ENCODE assay signal across 21 cellular contexts in genomic region chr11:609355-609811, GRCh38. TPM values are rescaled to one million over a fixed set of nuclear protein-coding genes. Genes with fewer than 3 reads are reported as not detected.
DNase-seq lines count a peak whose midpoint lies in the region; ATAC-seq, FAIRE-seq and TF ChIP-seq lines count a peak whose summit lies in the region.
"Had no signal": no experiment of that assay in that cellular context is flagged by ENCODE, and none has a peak within 500 bp of the region (broad histone marks: within the 10 kb centered on the region; RNA-seq: fewer than 3 reads in every experiment).

No MANE protein-coding gene starts in this region.

- in situ Hi-C loops in HepG2 (cut with HindIII; ENCODE audit: extremely low pct_ligation_motif_present, low pct_unique_long_range_greater_than_20kb): no loop called here

- no peaks in the 10 kb centered on the region for H3K4me1 Mint-ChIP-seq in type B pancreatic cell (ENCODE audit: unreplicated experiment)
- peaks cover 8 to 22% of the 10 kb centered on the region in 2 donors for H3K4me1 Mint-ChIP-seq in stimulated activated naive B cell treated with anti-CD40 and anti-IgM and Interleukin-4, amounts not matched to agents 10 μg/mL and 1 μg/mL and 100 μg/mL, for 72 hours
- peaks cover 7% of the 10 kb centered on the region for H3K4me1 Mint-ChIP-seq in T-helper 2 cell treated with Interferon-gamma antibody and Interleukin-4, amounts not matched to agents 5 μg/mL and 100 μg/mL, for 36 hours (ENCODE audit: low read depth)

- TF ChIP-seq EP300 in HepG2 (IDR thresholded peaks at IDR 0.05; ENCODE audit: low read depth in 2 of 2, low read length in 2 of 2): no peak
- no peak for TF ChIP-seq EP300 in HepG2 (CRISPR knock-in tag; IDR thresholded peaks at IDR 0.05; ENCODE audit: borderline replicate concordance)

- H3K4me1 ChIP-seq in HepG2 (ENCODE audit: insufficient read depth, low read length): no peaks in the 10 kb centered on the region
- peaks cover 0 to 60% (median 29%) of the 10 kb centered on the region in 4 donors for H3K4me1 ChIP-seq in right lobe of liver
- H3K4me1 ChIP-seq in kidney (ENCODE audit: control insufficient read depth in 1 of 2, insufficient read depth in 1 of 2, low read depth in 1 of 2, low read length in 2 of 2): peaks cover 0 to 8% of the 10 kb centered on the region in 2 donors

- H3K4me3 Mint-ChIP-seq in type B pancreatic cell: no peak overlapping the region
- H3K4me3 Mint-ChIP-seq in stimulated activated naive B cell treated with anti-CD40 and anti-IgM and Interleukin-4, amounts not matched to agents 10 μg/mL and 1 μg/mL and 100 μg/mL, for 72 hours: no peak overlapping the region
- H3K4me3 Mint-ChIP-seq in T-helper 2 cell treated with Interferon-gamma antibody and Interleukin-4, amounts not matched to agents 5 μg/mL and 100 μg/mL, for 36 hours: no peak overlapping the region
- H3K4me3 Mint-ChIP-seq: IgD-negative memory B cell had no signal

- H3K27me3 Mint-ChIP-seq in type B pancreatic cell: no peaks in the 10 kb centered on the region
- H3K27me3 Mint-ChIP-seq in stimulated activated naive B cell treated with anti-CD40 and anti-IgM and Interleukin-4, amounts not matched to agents 10 μg/mL and 1 μg/mL and 100 μg/mL, for 72 hours: no peaks in the 10 kb centered on the region
- H3K27me3 Mint-ChIP-seq in T-helper 2 cell treated with Interferon-gamma antibody and Interleukin-4, amounts not matched to agents 5 μg/mL and 100 μg/mL, for 36 hours (ENCODE audit: low read depth): no peaks in the 10 kb centered on the region
- H3K27me3 Mint-ChIP-seq: IgD-negative memory B cell had no signal

- no peak for ATAC-seq in HepG2
- no peak for ATAC-seq in right lobe of liver
- no peak for ATAC-seq in stimulated activated naive B cell treated with anti-CD40 and anti-IgM and Interleukin-4, amounts not matched to agents 10 μg/mL and 1 μg/mL and 100 μg/mL, for 72 hours (replicated peaks)
- ATAC-seq: Panc1 had no signal

- no peak overlapping the region for H3K9ac ChIP-seq in HepG2 (ENCODE audit: insufficient read depth, low read depth, low read length)
- no peak overlapping the region for H3K9ac ChIP-seq in kidney (ENCODE audit: low read length in 2 of 2)

- peaks cover 3% of the 10 kb centered on the region; the same call in 1 of the 2 replicates for H4K20me1 ChIP-seq in HepG2 (ENCODE audit: insufficient read depth, low read length)

- H3K4me2 ChIP-seq in HepG2 (ENCODE audit: low read depth, low read length): no peak overlapping the region

- H3K9me3 ChIP-seq in HepG2 (ENCODE audit: low read length) (no peaks in the 10 kb centered on the region), right lobe of liver (no peaks in the 10 kb centered on the region), kidney (ENCODE audit: control insufficient read depth in 1 of 2, low read length in 2 of 2) (no peaks in the 10 kb centered on the region)
- H3K9me3 ChIP-seq: SJCRH30 had no signal

- WGBS in HepG2 (ENCODE audit: low lambda C conversion rate): 97% methylated on average over 16 of the region's 27 CpGs
- 92% methylated on average over 5 of the region's 27 CpGs for WGBS in right lobe of liver (ENCODE audit: insufficient coverage, low coverage, low lambda C conversion rate, missing lambda C conversion rate)

- H3K27ac Mint-ChIP-seq in type B pancreatic cell: no peak overlapping the region
- no peak overlapping the region for H3K27ac Mint-ChIP-seq in stimulated activated naive B cell treated with anti-CD40 and anti-IgM and Interleukin-4, amounts not matched to agents 10 μg/mL and 1 μg/mL and 100 μg/mL, for 72 hours
- H3K27ac Mint-ChIP-seq in T-helper 2 cell treated with Interferon-gamma antibody and Interleukin-4, amounts not matched to agents 5 μg/mL and 100 μg/mL, for 36 hours: no peak overlapping the region

- no peak for TF ChIP-seq RAD21 in HepG2 (CRISPR knock-in tag; IDR thresholded peaks at IDR 0.05)

- DNase-seq in HepG2 (ENCODE audit: low spot score): no peak
- DNase-seq in right lobe of liver: no peak
- peak; percentile 70 for DNase-seq in kidney
- DNase-seq in type B pancreatic cell (ENCODE audit: extremely low spot score, unreplicated experiment): peak; percentile 63
- DNase-seq in stimulated activated naive B cell treated with anti-CD40 and anti-IgM and Interleukin-4, amounts not matched to agents 10 μg/mL and 1 μg/mL and 100 μg/mL, for 72 hours: no peak
- no peak for DNase-seq in T-helper 2 cell treated with Interferon-gamma antibody and Interleukin-4, amounts not matched to agents 5 μg/mL and 100 μg/mL, for 36 hours (ENCODE audit: low spot score)
- DNase-seq: GDM1, Karpas-422, MV-4-11, NCI-H1694, NCI-H2081 treated with DMSO at 0.1 percent for 48 hours, NCI-H2171 treated with DMSO at 0.1 percent for 48 hours, NCI-H524 treated with DMSO at 0.1 percent for 48 hours, NCI-H82, SJCRH30 had no signal

- no peak for TF ChIP-seq CTCF in HepG2 (CRISPR knock-in tag; IDR thresholded peaks at IDR 0.05)
- no peak for TF ChIP-seq CTCF in right lobe of liver (IDR thresholded peaks at IDR 0.05)
- TF ChIP-seq CTCF in kidney (IDR thresholded peaks at IDR 0.05; ENCODE audit: borderline replicate concordance, extremely low read depth, insufficient read depth): no peak
- no peak for TF ChIP-seq CTCF in type B pancreatic cell (conservative IDR thresholded peaks at IDR 0.05)

- POLR2A ChIA-PET in HepG2 (lab: Yijun Ruan, JAX): no interaction called here

- no peak overlapping the region for H3K27ac ChIP-seq in HepG2 (ENCODE audit: extremely low read length, insufficient read depth, low read length)
- H3K27ac ChIP-seq in right lobe of liver: peak overlapping the region in 1 of 3 donors; percentile 4
- no peak overlapping the region for H3K27ac ChIP-seq in kidney (ENCODE audit: low read depth in 2 of 2, low read length in 2 of 2)
- H3K27ac ChIP-seq: C4-2B, SJCRH30 had no signal

- no TSS peak for BruUV-seq in HepG2 (replicated peaks; lab: Mats Ljungman, UMichigan)

- peaks cover 54 to 88% of the 10 kb centered on the region in 2 experiments; a peak in 4 of 5 replicates for H3K36me3 ChIP-seq in HepG2 (replicated peaks in 1 of 2; ENCODE audit: control insufficient read depth in 1 of 2, insufficient read depth in 2 of 2, low read length in 2 of 2)
- H3K36me3 ChIP-seq in right lobe of liver: peaks cover 6 to 84% (median 49%) of the 10 kb centered on the region in 4 donors
- peaks cover 25 to 60% of the 10 kb centered on the region in 2 donors for H3K36me3 ChIP-seq in kidney (ENCODE audit: control insufficient read depth in 1 of 2, insufficient read depth in 2 of 2, low read length in 2 of 2)

- intact Hi-C loops in HepG2 (cut with micrococcal nuclease; ENCODE audit: unreplicated experiment) (no loop called here), right lobe of liver (cut with DNase I) (no loop called here), kidney (cut with DNase I) (no loop called here)

- H3K27me3 ChIP-seq in HepG2 (ENCODE audit: control insufficient read depth in 1 of 2, insufficient read depth in 2 of 2, low read length in 2 of 2) (no peaks in the 10 kb centered on the region), right lobe of liver (no peaks in the 10 kb centered on the region)
- H3K27me3 ChIP-seq: SJCRH30 had no signal

- H3K36me3 Mint-ChIP-seq in type B pancreatic cell: peaks cover 9% of the 10 kb centered on the region
- peaks cover 36 to 39% of the 10 kb centered on the region in 2 donors for H3K36me3 Mint-ChIP-seq in stimulated activated naive B cell treated with anti-CD40 and anti-IgM and Interleukin-4, amounts not matched to agents 10 μg/mL and 1 μg/mL and 100 μg/mL, for 72 hours
- peaks cover 42% of the 10 kb centered on the region for H3K36me3 Mint-ChIP-seq in T-helper 2 cell treated with Interferon-gamma antibody and Interleukin-4, amounts not matched to agents 5 μg/mL and 100 μg/mL, for 36 hours (ENCODE audit: low read depth)

- TF ChIP-seq POLR2A in HepG2 (IDR thresholded peaks at IDR 0.05; ENCODE audit: insufficient read depth in 1 of 2, low read depth in 2 of 2, low read length in 2 of 2) (0 out of 4 replicates have a peak, but pooled peaks of 1 of the 2 experiments have one; percentile 20), right lobe of liver (IDR thresholded peaks at IDR 0.05) (no peak)

- no peaks in the 10 kb centered on the region for H3K9me3 Mint-ChIP-seq in type B pancreatic cell
- no peaks in the 10 kb centered on the region for H3K9me3 Mint-ChIP-seq in stimulated activated naive B cell treated with anti-CD40 and anti-IgM and Interleukin-4, amounts not matched to agents 10 μg/mL and 1 μg/mL and 100 μg/mL, for 72 hours
- no peaks in the 10 kb centered on the region for H3K9me3 Mint-ChIP-seq in T-helper 2 cell treated with Interferon-gamma antibody and Interleukin-4, amounts not matched to agents 5 μg/mL and 100 μg/mL, for 36 hours
- H3K9me3 Mint-ChIP-seq: IgD-negative memory B cell had no signal

- no peaks in the 10 kb centered on the region for H3K79me2 ChIP-seq in HepG2 (ENCODE audit: insufficient read depth, low read length)

- CTCF ChIA-PET in HepG2 (lab: Yijun Ruan, JAX; ENCODE audit: low intra/inter-chr PET ratio, low total read pairs): no interaction called here

- no peak for FAIRE-seq in HepG2 (lab: Jason Lieb, UNC)
- FAIRE-seq in kidney (lab: Jason Lieb, UNC): no peak
- FAIRE-seq: A204.1, H54 had no signal

- no peak overlapping the region for H2AFZ ChIP-seq in HepG2 (ENCODE audit: low read length)

- no peak overlapping the region for H3K4me3 ChIP-seq in HepG2 (replicated peaks in 1 of 3; ENCODE audit: insufficient read depth in 1 of 3, low read depth in 2 of 3, low read length in 3 of 3)
- no peak overlapping the region for H3K4me3 ChIP-seq in right lobe of liver
- no peak overlapping the region for H3K4me3 ChIP-seq in kidney (ENCODE audit: low read length in 2 of 2)
- H3K4me3 ChIP-seq: SJCRH30 had no signal

RNA-seq across cellular contexts. Expression of gene IRF7, which starts 6.4 kb away (rescaled TPM):
- not detected in 2 replicates for total RNA-seq in HepG2 (2016; rRNA removed; fragmentation: Illumina TruSeq; extraction: Trizol)
- total RNA-seq in HepG2 (2016; cell fraction: cytosol; rRNA removed; fragmentation: Illumina TruSeq; extraction: Trizol; ENCODE audit: low read depth): not detected in 2 replicates
- total RNA-seq in HepG2 (2016; cell fraction: insoluble cytoplasmic fraction; rRNA removed; fragmentation: Illumina TruSeq; extraction: Trizol): not detected in 2 replicates
- not detected in 2 replicates for total RNA-seq in HepG2 (2016; cell fraction: membrane; rRNA removed; fragmentation: Illumina TruSeq; extraction: Trizol)
- total RNA-seq in HepG2 (2016; cell fraction: nucleus; rRNA removed; fragmentation: Illumina TruSeq; extraction: Trizol): not detected in 2 replicates
- polyA plus RNA-seq in HepG2 (2011; rRNA removed): 0.04 TPM in 1 of 2 replicates, not detected in the other
- 0.03 TPM in 1 of 2 replicates, not detected in the other for polyA plus RNA-seq in HepG2 (2011; cell fraction: cytosol; rRNA removed)
- polyA plus RNA-seq in HepG2 (2011; cell fraction: nucleus; rRNA removed): 0.47 and 0.69 TPM in 2 replicates
- polyA plus RNA-seq in HepG2 (2012): 0.42 and 0.91 TPM in 2 replicates
- not detected in 2 replicates for polyA plus RNA-seq in HepG2 (2016; cell fraction: cytosol; fragmentation: Illumina TruSeq; extraction: Trizol; ENCODE audit: low read depth)
- polyA plus RNA-seq in HepG2 (2016; cell fraction: insoluble cytoplasmic fraction; fragmentation: Illumina TruSeq; extraction: Trizol; ENCODE audit: low read depth): not detected in 2 replicates
- not detected in 2 replicates for polyA plus RNA-seq in HepG2 (2016; cell fraction: membrane; fragmentation: Illumina TruSeq; extraction: Trizol; ENCODE audit: low read depth)
- polyA plus RNA-seq in HepG2 (2016; cell fraction: nucleus; fragmentation: Illumina TruSeq; extraction: Trizol; ENCODE audit: insufficient read depth, low read depth): not detected in 2 replicates
- polyA minus RNA-seq in HepG2 (2011; rRNA and poly(A)+ RNA removed; ENCODE audit: low replicate concordance): 3.8 TPM in 1 of 2 replicates, not detected in the other
- polyA minus RNA-seq in HepG2 (2011; cell fraction: cytosol; rRNA and poly(A)+ RNA removed): not detected in 2 replicates
- polyA minus RNA-seq in HepG2 (2011; cell fraction: nucleus; rRNA and poly(A)+ RNA removed): not detected in 2 replicates
- total RNA-seq in right lobe of liver: 10 to 100 TPM; 27.3 to 72.8 (median 47.7) TPM
- total RNA-seq in kidney: 36.7 TPM
- 21.5 TPM for polyA plus RNA-seq in kidney (ENCODE audit: insufficient read depth, low read depth, low replicate concordance)
- total RNA-seq in type B pancreatic cell (ENCODE audit: low replicate concordance): 16.4 and 20.5 TPM in 2 replicates
- total RNA-seq: M059J had no signal

RNA-seq across cellular contexts. Expression of gene CDHR5, which starts 15.4 kb away (rescaled TPM):
- total RNA-seq in HepG2 (2016; rRNA removed; fragmentation: Illumina TruSeq; extraction: Trizol): 0.21 and 0.46 TPM in 2 replicates
- 0.09 TPM in 1 of 2 replicates, not detected in the other for total RNA-seq in HepG2 (2016; cell fraction: cytosol; rRNA removed; fragmentation: Illumina TruSeq; extraction: Trizol; ENCODE audit: low read depth)
- 0.52 TPM in 1 of 2 replicates, not detected in the other for total RNA-seq in HepG2 (2016; cell fraction: insoluble cytoplasmic fraction; rRNA removed; fragmentation: Illumina TruSeq; extraction: Trizol)
- 0.25 and 0.52 TPM in 2 replicates for total RNA-seq in HepG2 (2016; cell fraction: membrane; rRNA removed; fragmentation: Illumina TruSeq; extraction: Trizol)
- total RNA-seq in HepG2 (2016; cell fraction: nucleus; rRNA removed; fragmentation: Illumina TruSeq; extraction: Trizol): 0.65 and 0.72 TPM in 2 replicates
- 0.68 and 0.71 TPM in 2 replicates for polyA plus RNA-seq in HepG2 (2011; rRNA removed)
- polyA plus RNA-seq in HepG2 (2011; cell fraction: cytosol; rRNA removed): 0.19 and 0.67 TPM in 2 replicates
- polyA plus RNA-seq in HepG2 (2011; cell fraction: nucleus; rRNA removed): 1.8 and 3.5 TPM in 2 replicates
- polyA plus RNA-seq in HepG2 (2012): 0.37 and 0.71 TPM in 2 replicates
- 0.06 and 0.12 TPM in 2 replicates for polyA plus RNA-seq in HepG2 (2016; cell fraction: cytosol; fragmentation: Illumina TruSeq; extraction: Trizol; ENCODE audit: low read depth)
- 0.70 and 0.90 TPM in 2 replicates for polyA plus RNA-seq in HepG2 (2016; cell fraction: insoluble cytoplasmic fraction; fragmentation: Illumina TruSeq; extraction: Trizol; ENCODE audit: low read depth)
- 0.11 and 0.40 TPM in 2 replicates for polyA plus RNA-seq in HepG2 (2016; cell fraction: membrane; fragmentation: Illumina TruSeq; extraction: Trizol; ENCODE audit: low read depth)
- 3.1 and 3.6 TPM in 2 replicates for polyA plus RNA-seq in HepG2 (2016; cell fraction: nucleus; fragmentation: Illumina TruSeq; extraction: Trizol; ENCODE audit: insufficient read depth, low read depth)
- 0.62 TPM in 1 of 2 replicates, not detected in the other for polyA minus RNA-seq in HepG2 (2011; rRNA and poly(A)+ RNA removed; ENCODE audit: low replicate concordance)
- polyA minus RNA-seq in HepG2 (2011; cell fraction: cytosol; rRNA and poly(A)+ RNA removed): 0.40 TPM in 1 of 2 replicates, not detected in the other
- polyA minus RNA-seq in HepG2 (2011; cell fraction: nucleus; rRNA and poly(A)+ RNA removed): 0.26 and 0.75 TPM in 2 replicates
- total RNA-seq in right lobe of liver: 100 to 1,000 TPM in 2 of 6 experiments, 10 to 100 TPM in 4; 59.4 to 162 (median 80.7) TPM
- 7.0 TPM for total RNA-seq in kidney
- 45.6 TPM for polyA plus RNA-seq in kidney (ENCODE audit: insufficient read depth, low read depth, low replicate concordance)
- total RNA-seq in type B pancreatic cell (ENCODE audit: low replicate concordance): 7.1 and 23.0 TPM in 2 replicates
- total RNA-seq: M059J, SJCRH30 had no signal
- polyA plus RNA-seq: IgD-negative memory B cell had no signal

RNA-seq across cellular contexts. Expression of gene SCT, which starts 17.6 kb away (rescaled TPM):
- total RNA-seq in HepG2 (2016; rRNA removed; fragmentation: Illumina TruSeq; extraction: Trizol): not detected in 2 replicates
- not detected in 2 replicates for total RNA-seq in HepG2 (2016; cell fraction: cytosol; rRNA removed; fragmentation: Illumina TruSeq; extraction: Trizol; ENCODE audit: low read depth)
- not detected in 2 replicates for total RNA-seq in HepG2 (2016; cell fraction: insoluble cytoplasmic fraction; rRNA removed; fragmentation: Illumina TruSeq; extraction: Trizol)
- total RNA-seq in HepG2 (2016; cell fraction: membrane; rRNA removed; fragmentation: Illumina TruSeq; extraction: Trizol): not detected in 2 replicates
- not detected in 2 replicates for total RNA-seq in HepG2 (2016; cell fraction: nucleus; rRNA removed; fragmentation: Illumina TruSeq; extraction: Trizol)
- not detected in 2 replicates for polyA plus RNA-seq in HepG2 (2011; rRNA removed)
- polyA plus RNA-seq in HepG2 (2011; cell fraction: cytosol; rRNA removed): not detected in 2 replicates
- not detected in 2 replicates for polyA plus RNA-seq in HepG2 (2011; cell fraction: nucleus; rRNA removed)
- not detected in 2 replicates for polyA plus RNA-seq in HepG2 (2012)
- not detected in 2 replicates for polyA plus RNA-seq in HepG2 (2016; cell fraction: cytosol; fragmentation: Illumina TruSeq; extraction: Trizol; ENCODE audit: low read depth)
- polyA plus RNA-seq in HepG2 (2016; cell fraction: insoluble cytoplasmic fraction; fragmentation: Illumina TruSeq; extraction: Trizol; ENCODE audit: low read depth): not detected in 2 replicates
- polyA plus RNA-seq in HepG2 (2016; cell fraction: membrane; fragmentation: Illumina TruSeq; extraction: Trizol; ENCODE audit: low read depth): not detected in 2 replicates
- polyA plus RNA-seq in HepG2 (2016; cell fraction: nucleus; fragmentation: Illumina TruSeq; extraction: Trizol; ENCODE audit: insufficient read depth, low read depth): not detected in 2 replicates
- not detected in 2 replicates for polyA minus RNA-seq in HepG2 (2011; rRNA and poly(A)+ RNA removed; ENCODE audit: low replicate concordance)
- not detected in 2 replicates for polyA minus RNA-seq in HepG2 (2011; cell fraction: cytosol; rRNA and poly(A)+ RNA removed)
- polyA minus RNA-seq in HepG2 (2011; cell fraction: nucleus; rRNA and poly(A)+ RNA removed): not detected in 2 replicates
- not detected for total RNA-seq in right lobe of liver
- total RNA-seq in kidney: not detected
- not detected for polyA plus RNA-seq in kidney (ENCODE audit: insufficient read depth, low read depth, low replicate concordance)
- total RNA-seq in type B pancreatic cell (ENCODE audit: low replicate concordance): 3.1 and 15.3 TPM in 2 replicates
- total RNA-seq: M059J, SJCRH30 had no signal
- polyA plus RNA-seq: IgD-negative memory B cell had no signal

RNA-seq across cellular contexts. Expression of gene DRD4, which starts 27.7 kb away (rescaled TPM):
- 0.13 TPM in 1 of 2 replicates, not detected in the other for total RNA-seq in HepG2 (2016; rRNA removed; fragmentation: Illumina TruSeq; extraction: Trizol)
- total RNA-seq in HepG2 (2016; cell fraction: cytosol; rRNA removed; fragmentation: Illumina TruSeq; extraction: Trizol; ENCODE audit: low read depth): not detected in 2 replicates
- not detected in 2 replicates for total RNA-seq in HepG2 (2016; cell fraction: insoluble cytoplasmic fraction; rRNA removed; fragmentation: Illumina TruSeq; extraction: Trizol)
- 0.15 TPM in 1 of 2 replicates, not detected in the other for total RNA-seq in HepG2 (2016; cell fraction: membrane; rRNA removed; fragmentation: Illumina TruSeq; extraction: Trizol)
- not detected in 2 replicates for total RNA-seq in HepG2 (2016; cell fraction: nucleus; rRNA removed; fragmentation: Illumina TruSeq; extraction: Trizol)
- 0.09 TPM in 2 replicates for polyA plus RNA-seq in HepG2 (2011; rRNA removed)
- polyA plus RNA-seq in HepG2 (2011; cell fraction: cytosol; rRNA removed): 0.11 TPM in 1 of 2 replicates, not detected in the other
- 1.3 and 1.6 TPM in 2 replicates for polyA plus RNA-seq in HepG2 (2011; cell fraction: nucleus; rRNA removed)
- 0.60 and 0.79 TPM in 2 replicates for polyA plus RNA-seq in HepG2 (2012)
- polyA plus RNA-seq in HepG2 (2016; cell fraction: cytosol; fragmentation: Illumina TruSeq; extraction: Trizol; ENCODE audit: low read depth): 0.18 and 0.26 TPM in 2 replicates
- polyA plus RNA-seq in HepG2 (2016; cell fraction: insoluble cytoplasmic fraction; fragmentation: Illumina TruSeq; extraction: Trizol; ENCODE audit: low read depth): 0.16 and 0.24 TPM in 2 replicates
- polyA plus RNA-seq in HepG2 (2016; cell fraction: membrane; fragmentation: Illumina TruSeq; extraction: Trizol; ENCODE audit: low read depth): 0.22 and 0.28 TPM in 2 replicates
- 1.4 and 1.5 TPM in 2 replicates for polyA plus RNA-seq in HepG2 (2016; cell fraction: nucleus; fragmentation: Illumina TruSeq; extraction: Trizol; ENCODE audit: insufficient read depth, low read depth)
- 0.42 TPM in 1 of 2 replicates, not detected in the other for polyA minus RNA-seq in HepG2 (2011; rRNA and poly(A)+ RNA removed; ENCODE audit: low replicate concordance)
- not detected in 2 replicates for polyA minus RNA-seq in HepG2 (2011; cell fraction: cytosol; rRNA and poly(A)+ RNA removed)
- polyA minus RNA-seq in HepG2 (2011; cell fraction: nucleus; rRNA and poly(A)+ RNA removed): 0.26 and 0.50 TPM in 2 replicates
- under 1 TPM in 4 of 6 experiments, not detected in 2; 0.31 to 0.90 (median 0.41) TPM for total RNA-seq in right lobe of liver
- 1.1 TPM for total RNA-seq in kidney
- polyA plus RNA-seq in kidney (ENCODE audit: insufficient read depth, low read depth, low replicate concordance): 0.47 TPM
- total RNA-seq in type B pancreatic cell (ENCODE audit: low replicate concordance): 0.59 and 1.2 TPM in 2 replicates
- total RNA-seq: M059J, SJCRH30 had no signal
- polyA plus RNA-seq: IgD-negative memory B cell had no signal

RNA-seq across cellular contexts. Expression of gene PHRF1, which starts 33.1 kb away (rescaled TPM):
- total RNA-seq in HepG2 (2016; rRNA removed; fragmentation: Illumina TruSeq; extraction: Trizol) (13.7 and 16.7 TPM in 2 replicates), right lobe of liver (10 to 100 TPM; 15.4 to 21.9 (median 20.3) TPM), kidney (30.9 TPM), type B pancreatic cell (ENCODE audit: low replicate concordance) (38.7 and 40.8 TPM in 2 replicates)
- total RNA-seq in HepG2 (2016; cell fraction: cytosol; rRNA removed; fragmentation: Illumina TruSeq; extraction: Trizol; ENCODE audit: low read depth): 7.4 and 7.9 TPM in 2 replicates
- 10.7 and 17.0 TPM in 2 replicates for total RNA-seq in HepG2 (2016; cell fraction: insoluble cytoplasmic fraction; rRNA removed; fragmentation: Illumina TruSeq; extraction: Trizol)
- 5.1 and 6.1 TPM in 2 replicates for total RNA-seq in HepG2 (2016; cell fraction: membrane; rRNA removed; fragmentation: Illumina TruSeq; extraction: Trizol)
- total RNA-seq in HepG2 (2016; cell fraction: nucleus; rRNA removed; fragmentation: Illumina TruSeq; extraction: Trizol): 10.8 and 14.2 TPM in 2 replicates
- polyA plus RNA-seq in HepG2 (2011; rRNA removed) (8.2 and 11.2 TPM in 2 replicates), kidney (ENCODE audit: insufficient read depth, low read depth, low replicate concordance) (7.5 TPM)
- 4.8 and 7.0 TPM in 2 replicates for polyA plus RNA-seq in HepG2 (2011; cell fraction: cytosol; rRNA removed)
- 30.1 and 30.7 TPM in 2 replicates for polyA plus RNA-seq in HepG2 (2011; cell fraction: nucleus; rRNA removed)
- 7.4 and 8.1 TPM in 2 replicates for polyA plus RNA-seq in HepG2 (2012)
- 1.6 and 1.8 TPM in 2 replicates for polyA plus RNA-seq in HepG2 (2016; cell fraction: cytosol; fragmentation: Illumina TruSeq; extraction: Trizol; ENCODE audit: low read depth)
- 10.7 and 13.7 TPM in 2 replicates for polyA plus RNA-seq in HepG2 (2016; cell fraction: insoluble cytoplasmic fraction; fragmentation: Illumina TruSeq; extraction: Trizol; ENCODE audit: low read depth)
- 2.1 and 2.5 TPM in 2 replicates for polyA plus RNA-seq in HepG2 (2016; cell fraction: membrane; fragmentation: Illumina TruSeq; extraction: Trizol; ENCODE audit: low read depth)
- 25.7 and 27.7 TPM in 2 replicates for polyA plus RNA-seq in HepG2 (2016; cell fraction: nucleus; fragmentation: Illumina TruSeq; extraction: Trizol; ENCODE audit: insufficient read depth, low read depth)
- polyA minus RNA-seq in HepG2 (2011; rRNA and poly(A)+ RNA removed; ENCODE audit: low replicate concordance): 13.6 and 18.7 TPM in 2 replicates
- polyA minus RNA-seq in HepG2 (2011; cell fraction: cytosol; rRNA and poly(A)+ RNA removed): 7.8 and 7.9 TPM in 2 replicates
- polyA minus RNA-seq in HepG2 (2011; cell fraction: nucleus; rRNA and poly(A)+ RNA removed): 17.4 and 19.9 TPM in 2 replicates

Comparison
In these comparisons a context has a peak if more than half of its experiments do, and no peak if none do; other contexts are left out.
1. RNA of gene IRF7, which starts 6.4 kb away (total RNA-seq): 27.3 to 72.8 TPM in right lobe of liver, 36.7 TPM in kidney (single experiment) and 16.4 to 20.5 TPM in type B pancreatic cell; not detected in HepG2; every median in the first group is over 10 times any median in the second.
2. DNase-seq: peak in kidney (single experiment) and type B pancreatic cell (single experiment); none in HepG2 (single experiment), right lobe of liver (0 of 3), stimulated activated naive B cell treated with anti-CD40 and anti-IgM and Interleukin-4, amounts not matched to agents 10 μg/mL and 1 μg/mL and 100 μg/mL, for 72 hours (single experiment) and T-helper 2 cell treated with Interferon-gamma antibody and Interleukin-4, amounts not matched to agents 5 μg/mL and 100 μg/mL, for 36 hours (single experiment).